26 cellular contexts compared by ENCODE assay signal in the genomic region with DNA sequence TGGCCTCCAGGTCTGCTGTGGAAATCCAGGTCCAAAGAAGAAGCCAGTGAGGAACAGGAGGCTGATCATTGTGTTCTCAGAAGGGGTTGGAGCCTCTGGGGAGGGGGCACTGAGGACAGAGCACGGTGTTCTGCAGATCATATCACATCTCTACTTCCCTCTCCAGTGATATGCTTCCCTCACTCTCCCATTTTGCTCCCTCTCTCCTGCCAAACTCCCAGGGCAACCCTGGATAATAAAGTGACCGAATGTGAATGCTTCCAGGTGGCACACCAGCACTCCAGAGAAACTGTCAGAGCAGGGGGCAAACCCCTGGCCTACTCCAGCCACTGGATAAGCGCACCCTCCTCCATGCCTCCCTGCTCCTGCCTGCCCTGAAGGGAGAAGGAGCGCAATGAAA.
"Had no signal": no experiment of that assay in that cellular context is flagged by ENCODE, and none has a peak within 500 bp of the region (broad histone marks: within the 10 kb centered on the region; RNA-seq: fewer than 3 reads in every experiment).

No MANE protein-coding gene starts in this region.

- H3K27ac ChIP-seq: adrenal gland had no signal

- H3K4me3 ChIP-seq: adrenal gland, K562 had no signal

- H3K36me3 ChIP-seq: adrenal gland had no signal

- H3K9me3 Mint-ChIP-seq: activated B cell treated with CpG ODN at 0.5 μM for 24 hours; activated CD4-positive, alpha-beta T cell treated with anti-CD3 and anti-CD28 coated beads, Interleukin-2, amount 10 ng/mL, durations not matched to agents 24 days and 14 days; activated naive CD8-positive, alpha-beta T cell treated with anti-CD3 and anti-CD28 coated beads, Interleukin-2, amount 10 ng/mL, durations not matched to agents 7 days and 5 days; activated T-cell treated with anti-CD3 and anti-CD28 coated beads, Interleukin-2, amount 50 U/mL, for 4 hours; T-cell had no signal

- H3K9me3 ChIP-seq: adrenal gland had no signal

- H3K27me3 ChIP-seq: adrenal gland had no signal

- H3K4me1 Mint-ChIP-seq: activated B cell treated with CpG ODN at 0.5 μM for 24 hours; activated CD4-positive, alpha-beta T cell treated with anti-CD3 and anti-CD28 coated beads, Interleukin-2, amount 10 ng/mL, durations not matched to agents 24 days and 14 days; activated naive CD8-positive, alpha-beta T cell treated with anti-CD3 and anti-CD28 coated beads, Interleukin-2, amount 10 ng/mL, durations not matched to agents 7 days and 5 days; activated T-helper 17 cell treated with anti-CD3 and anti-CD28 coated beads, Interleukin-2, amount 50 U/mL, for 72 hours; T-cell had no signal

- H3K4me3 Mint-ChIP-seq: activated B cell treated with CpG ODN at 0.5 μM for 24 hours; activated CD4-positive, alpha-beta T cell treated with anti-CD3 and anti-CD28 coated beads, Interleukin-2, amount 10 ng/mL, durations not matched to agents 24 days and 14 days; activated naive CD8-positive, alpha-beta T cell treated with anti-CD3 and anti-CD28 coated beads, Interleukin-2, amount 10 ng/mL, durations not matched to agents 7 days and 5 days; activated T-cell treated with anti-CD3 and anti-CD28 coated beads, Interleukin-2, amount 50 U/mL, for 4 hours; activated T-helper 17 cell treated with anti-CD3 and anti-CD28 coated beads, Interleukin-2, amount 50 U/mL, for 72 hours; T-cell had no signal

- DNase-seq: activated B cell treated with CpG ODN at 0.5 μM for 24 hours; activated CD4-positive, alpha-beta T cell treated with anti-CD3 and anti-CD28 coated beads for 1 hour; activated CD4-positive, alpha-beta T cell treated with anti-CD3 and anti-CD28 coated beads, Interleukin-2, amount 10 ng/mL, durations not matched to agents 24 days and 14 days; activated CD4-positive, alpha-beta T cell treated with anti-CD3 and anti-CD28 coated beads, Interleukin-2, amount 50 U/mL, for 48 hours; activated CD8-positive, alpha-beta memory T cell treated with anti-CD3 and anti-CD28 coated beads for 24 hours; activated gamma-delta T cell treated with Interleukin-2 at 50 U/mL for 16 hours; activated naive CD4-positive, alpha-beta T cell treated with anti-CD3 and anti-CD28 coated beads, Interleukin-2, amount 50 U/mL, for 16 hours; activated naive CD8-positive, alpha-beta T cell treated with anti-CD3 and anti-CD28 coated beads, Interleukin-2, amount 10 ng/mL, durations not matched to agents 7 days and 5 days; activated T-cell treated with anti-CD3 and anti-CD28 coated beads, Interleukin-2, amount 50 U/mL, for 4 hours; adrenal gland; anterior cingulate cortex; Karpas-422; MM.1S; NCI-H1105 treated with DMSO at 0.1 percent for 48 hours; NCI-H1436 treated with DMSO at 0.1 percent for 48 hours; NCI-H187; NCI-H2081; NCI-H510A treated with DMSO at 0.1 percent for 48 hours; NCI-H69; PC-3; SIG-M5; T-cell; T-helper 2 cell; T1000 had no signal

- H3K27me3 Mint-ChIP-seq: activated B cell treated with CpG ODN at 0.5 μM for 24 hours had no signal

- ATAC-seq: activated T-cell treated with anti-CD3 and anti-CD28 coated beads, Interleukin-2, amount 50 U/mL, for 4 hours; activated T-helper 17 cell treated with anti-CD3 and anti-CD28 coated beads, Interleukin-2, amount 50 U/mL, for 72 hours; K562; PC-3; T-cell had no signal

- H3K27ac Mint-ChIP-seq: activated B cell treated with CpG ODN at 0.5 μM for 24 hours; activated CD4-positive, alpha-beta T cell treated with anti-CD3 and anti-CD28 coated beads, Interleukin-2, amount 10 ng/mL, durations not matched to agents 24 days and 14 days; activated naive CD8-positive, alpha-beta T cell treated with anti-CD3 and anti-CD28 coated beads, Interleukin-2, amount 10 ng/mL, durations not matched to agents 7 days and 5 days; activated T-helper 17 cell treated with anti-CD3 and anti-CD28 coated beads, Interleukin-2, amount 50 U/mL, for 72 hours; T-cell had no signal

- H3K36me3 Mint-ChIP-seq: T-cell had no signal
